Comparison of ENCODE assay signal across 8 cellular contexts in genomic region chr2:11582526-11583202, GRCh38. TPM values are rescaled to one million over a fixed set of nuclear protein-coding genes. Genes with fewer than 3 reads are reported as not detected.
DNase-seq lines count a peak whose midpoint lies in the region; ATAC-seq, FAIRE-seq and TF ChIP-seq lines count a peak whose summit lies in the region.

No MANE protein-coding gene starts in this region.

- peak; percentile 61 for DNase-seq in GM10248 (ENCODE audit: extremely low spot score)
- DNase-seq in Karpas-422, result peak; percentile 87
- DNase-seq in RPMI8226, result peak; percentile 66
- DNase-seq in activated effector memory CD4-positive, alpha-beta T cell treated with anti-CD3 and anti-CD28 coated beads, Interleukin-2, amount 50 U/mL, for 16 hours, result peak; percentile 86
- DNase-seq in globus pallidus (ENCODE audit: low spot score), result peak; percentile 62
- DNase-seq in trophoblast cell, result peak; percentile 35 to 76
- peak; percentile 72 for DNase-seq in urothelium cell line (ENCODE audit: low spot score)

- CTCF ChIA-PET in GM10248 (lab: Yijun Ruan, JAX), result interaction anchor here (0.7 to 10.5 kb wide), 59 partner anchors 9 to 752 kb away, joined by 3 to 207 read pairs (median 5); partner anchors contain the start of gene E2F6

- H4K12ac ChIP-seq in trophoblast cell (ENCODE audit: low read depth, low read length), result no peak overlapping the region

- POLR2A ChIA-PET in GM10248 (lab: Yijun Ruan, JAX), result no interaction called here

- peak; percentile 76 for TF ChIP-seq CTCF in GM10248 (IDR thresholded peaks at IDR 0.05; ENCODE audit: control extremely low read depth, extremely low read depth, low read depth, missing control alignments)

- H3K4ac ChIP-seq in trophoblast cell (ENCODE audit: low read depth, low read length), result no peak overlapping the region

- H3K79me2 ChIP-seq in Karpas-422 (ENCODE audit: low read length) (no peaks in the 10 kb centered on the region), trophoblast cell (ENCODE audit: control insufficient read depth, insufficient read depth, low read length, poor library complexity) (no peaks in the 10 kb centered on the region)

- no peak overlapping the region for H4K91ac ChIP-seq in trophoblast cell (ENCODE audit: low read depth, low read length)

- no peak overlapping the region for H3K27ac ChIP-seq in Karpas-422 (ENCODE audit: low read length)
- no peak overlapping the region for H3K27ac ChIP-seq in trophoblast cell (ENCODE audit: low read depth, low read length)

- H3K9me3 ChIP-seq in Karpas-422 (ENCODE audit: low read length) (no peaks in the 10 kb centered on the region), trophoblast cell (ENCODE audit: insufficient read depth, low read depth, low read length) (no peaks in the 10 kb centered on the region)

- no peaks in the 10 kb centered on the region for H3K4me1 ChIP-seq in Karpas-422 (ENCODE audit: low read length)
- no peaks in the 10 kb centered on the region for H3K4me1 ChIP-seq in trophoblast cell (ENCODE audit: control insufficient read depth in 1 of 2, insufficient read depth in 2 of 2, low read length in 2 of 2)

- no peak overlapping the region for H2BK5ac ChIP-seq in trophoblast cell (ENCODE audit: low read depth, low read length, poor library complexity)

- no peak overlapping the region for H2AFZ ChIP-seq in Karpas-422 (ENCODE audit: low read length)
- H2AFZ ChIP-seq in trophoblast cell (ENCODE audit: insufficient read depth, low read length, poor library complexity), result no peak overlapping the region

- no peak overlapping the region for H3K23ac ChIP-seq in trophoblast cell (ENCODE audit: low read length)

- no CpG with 5 or more reads among the region's 19 CpGs for WGBS in trophoblast cell (ENCODE audit: extremely low coverage, insufficient coverage, insufficient read length)

- FAIRE-seq in urothelium cell line (lab: Jason Lieb, UNC), result no peak

- no peaks in the 10 kb centered on the region for H4K20me1 ChIP-seq in Karpas-422 (ENCODE audit: insufficient read depth, low read depth, low read length)

- H3K4me2 ChIP-seq in Karpas-422 (ENCODE audit: low read depth, low read length, poor library complexity, severe bottlenecking) (no peak overlapping the region), trophoblast cell (ENCODE audit: low read length) (no peak overlapping the region)

- H2AK5ac ChIP-seq in trophoblast cell (ENCODE audit: low read length), result no peak overlapping the region

- H4K8ac ChIP-seq in trophoblast cell (ENCODE audit: low read depth, low read length), result no peak overlapping the region

- H3K14ac ChIP-seq in trophoblast cell (ENCODE audit: low read length), result no peak overlapping the region

- no peak overlapping the region for H2BK12ac ChIP-seq in trophoblast cell (ENCODE audit: low read length)

- H3K27me3 ChIP-seq in Karpas-422 (ENCODE audit: low read length) (no peaks in the 10 kb centered on the region), trophoblast cell (ENCODE audit: insufficient read depth, low read length) (no peaks in the 10 kb centered on the region)

- H3K4me3 ChIP-seq in Karpas-422 (ENCODE audit: low read length) (no peak overlapping the region), trophoblast cell (ENCODE audit: low read depth, low read length) (no peak overlapping the region)

- H3K9me2 ChIP-seq in Karpas-422 (replicated peaks; ENCODE audit: insufficient read depth, low read length), result no peaks in the 10 kb centered on the region

- H3K79me1 ChIP-seq in trophoblast cell (ENCODE audit: low read length), result no peaks in the 10 kb centered on the region

- H3K9ac ChIP-seq in Karpas-422 (ENCODE audit: low read length), result no peak overlapping the region
- H3K9ac ChIP-seq in trophoblast cell (ENCODE audit: low read length), result no peak overlapping the region

- no peak overlapping the region for H2BK120ac ChIP-seq in trophoblast cell (ENCODE audit: insufficient read depth, low read length, poor library complexity)

- no peak overlapping the region for H3K18ac ChIP-seq in trophoblast cell (ENCODE audit: low read length)

- H3K36me3 ChIP-seq in Karpas-422 (ENCODE audit: insufficient read depth, low read length) (no peaks in the 10 kb centered on the region; the same call in 1 of the 2 replicates), trophoblast cell (ENCODE audit: control insufficient read depth in 1 of 2, insufficient read depth in 2 of 2, low read length in 2 of 2) (peaks cover 1 to 4% of the 10 kb centered on the region in 2 experiments)

- ATAC-seq in HG02759 (IDR thresholded peaks at IDR 0.05; ENCODE audit: unreplicated experiment), result no peak

RNA-seq across cellular contexts. Expression of gene GREB1, which starts 48.8 kb away (rescaled TPM):
- 4.4 TPM in 2 replicates for total RNA-seq in Karpas-422 (2014; rRNA removed; shearing (Covaris generic); ENCODE audit: low replicate concordance)
- 3.2 and 4.1 TPM in 2 replicates for polyA plus RNA-seq in trophoblast cell (2013)
